Comparison of ENCODE assay signal across 8 cellular contexts in genomic region chr1:42766723-42767509, GRCh38. TPM values are rescaled to one million over a fixed set of nuclear protein-coding genes. Genes with fewer than 3 reads are reported as not detected.
DNase-seq lines count a peak whose midpoint lies in the region; ATAC-seq and TF ChIP-seq lines count a peak whose summit lies in the region.

Gene C1orf50 (plus strand): TSS chr1:42767249. CDS start chr1:42767312, 63 bp downstream.
A gene with protein sequence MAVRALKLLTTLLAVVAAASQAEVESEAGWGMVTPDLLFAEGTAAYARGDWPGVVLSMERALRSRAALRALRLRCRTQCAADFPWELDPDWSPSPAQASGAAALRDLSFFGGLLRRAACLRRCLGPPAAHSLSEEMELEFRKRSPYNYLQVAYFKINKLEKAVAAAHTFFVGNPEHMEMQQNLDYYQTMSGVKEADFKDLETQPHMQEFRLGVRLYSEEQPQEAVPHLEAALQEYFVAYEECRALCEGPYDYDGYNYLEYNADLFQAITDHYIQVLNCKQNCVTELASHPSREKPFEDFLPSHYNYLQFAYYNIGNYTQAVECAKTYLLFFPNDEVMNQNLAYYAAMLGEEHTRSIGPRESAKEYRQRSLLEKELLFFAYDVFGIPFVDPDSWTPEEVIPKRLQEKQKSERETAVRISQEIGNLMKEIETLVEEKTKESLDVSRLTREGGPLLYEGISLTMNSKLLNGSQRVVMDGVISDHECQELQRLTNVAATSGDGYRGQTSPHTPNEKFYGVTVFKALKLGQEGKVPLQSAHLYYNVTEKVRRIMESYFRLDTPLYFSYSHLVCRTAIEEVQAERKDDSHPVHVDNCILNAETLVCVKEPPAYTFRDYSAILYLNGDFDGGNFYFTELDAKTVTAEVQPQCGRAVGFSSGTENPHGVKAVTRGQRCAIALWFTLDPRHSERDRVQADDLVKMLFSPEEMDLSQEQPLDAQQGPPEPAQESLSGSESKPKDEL (minus strand): TSS chr1:42767028. CDS start chr1:42766971, 57 bp downstream.

- peak within 1 kb of the TSS; percentile 83 to 95 (median 91) for H3K27ac ChIP-seq in spleen

- WGBS in spleen, 5 donors: 0 to 1% (median 0%) methylated on average over 28 to 84 of the region's 84 CpGs

- peak; percentile 91 for ATAC-seq in GM19025 (IDR thresholded peaks at IDR 0.05; ENCODE audit: low read depth, unreplicated experiment)
- ATAC-seq in HG03280 (IDR thresholded peaks at IDR 0.05; ENCODE audit: unreplicated experiment): peak; percentile 90

- H3K4me3 ChIP-seq in AG10803 (ENCODE audit: low read length) (peak within 1 kb of the TSS; percentile 98), spleen (peak within 1 kb of the TSS; percentile 75 to 99 (median 94))

- intact Hi-C loops in spleen (cut with DNase I; ENCODE audit: low total_unique reads): loop anchor here (10.0 kb wide), 1 partner anchor 82 kb away; the partner anchor contains the start of gene YBX1

- H3K9me3 ChIP-seq in spleen: no peaks in the 10 kb centered on the region

- TF ChIP-seq CTCF in AG10803 (conservative IDR thresholded peaks at IDR 0.05; ENCODE audit: low read length) (no peak), spleen (IDR thresholded peaks at IDR 0.05 in 8 of 11, conservative IDR thresholded peaks at IDR 0.05 in 3 of 11) (peak in 4 of 11 experiments; percentile 23 to 37 (median 28))

- peak; percentile 8 to 94 (median 90) for TF ChIP-seq POLR2A in spleen (IDR thresholded peaks at IDR 0.05)

- peaks cover 0 to 13% (median 3%) of the 10 kb centered on the region in 6 donors for H3K36me3 ChIP-seq in spleen

- H3K27me3 ChIP-seq in spleen (replicated peaks in 1 of 7): no peaks in the 10 kb centered on the region

- H3K4me1 ChIP-seq in spleen: peaks cover 27 to 90% (median 54%) of the 10 kb centered on the region in 6 donors

- DNase-seq in AG10803 (ENCODE audit: low read depth): peak; percentile 99
- peak; percentile 100 for DNase-seq in NCI-H345 (lab: John Stamatoyannopoulos, UW)
- peak; percentile 97 to 99 (median 98) for DNase-seq in activated CD4-positive, CD25-positive, alpha-beta regulatory T cell (lab: John Stamatoyannopoulos, UW)
- peak; percentile 100 for DNase-seq in central memory CD4-positive, alpha-beta T cell
- peak; percentile 100 for DNase-seq in inferior parietal cortex (ENCODE audit: extremely low spot score)
- DNase-seq in spleen: peak; percentile 100

RNA-seq across cellular contexts. Expression of gene C1orf50, which starts in this region (rescaled TPM):
- 1 to 10 TPM; 3.1 to 9.8 (median 5.1) TPM for total RNA-seq in spleen
- polyA plus RNA-seq in spleen: 1 to 10 TPM; 1.5 to 3.4 (median 3.4) TPM

RNA-seq across cellular contexts. Expression of the second gene that starts in this region (rescaled TPM):
- total RNA-seq in spleen: 10 to 100 TPM; 38.4 to 55.8 (median 41.5) TPM
- 10 to 100 TPM; 35.1 to 51.6 (median 47.3) TPM for polyA plus RNA-seq in spleen

Comparison
In these comparisons a context has a peak if more than half of its experiments do, and no peak if none do; other contexts are left out.
1. Peak in every context shown above with its lines: DNase-seq, ATAC-seq, H3K4me3 ChIP-seq and H3K27ac ChIP-seq.